Comparison of ENCODE assay signal across 1 cellular context in genomic region chr20:53216856-53217576, GRCh38.
TF ChIP-seq lines count a peak whose summit lies in the region.

No MANE protein-coding gene starts in this region.

TF ChIP-seq in HepG2, 621 proteins besides CTCF, POLR2A, EP300 and RAD21 (continued from another document and continues in another):
- peak; percentile 42; the same call in 1 of the 2 replicates for TF ChIP-seq ARID5B (CRISPR knock-in tag; IDR thresholded peaks at IDR 0.05)
- 0 out of 2 replicates have a peak, but pooled peaks have one; percentile 30 for TF ChIP-seq ZNF891 (CRISPR knock-in tag; IDR thresholded peaks at IDR 0.05)
- TF ChIP-seq SALL2 (CRISPR knock-in tag; IDR thresholded peaks at IDR 0.05) = 0 out of 2 replicates have a peak, but pooled peaks have one; percentile 41
- no peak for TF ChIP-seq AKNA (CRISPR knock-in tag; IDR thresholded peaks at IDR 0.05; ENCODE audit: borderline replicate concordance)
- no peak for TF ChIP-seq NONO (IDR thresholded peaks at IDR 0.05)
- TF ChIP-seq NONO (CRISPR knock-in tag; conservative IDR thresholded peaks at IDR 0.05) = 0 out of 2 replicates have a peak, but pooled peaks have one; percentile 39
- peak; percentile 27; the same call in 1 of the 2 replicates for TF ChIP-seq HDAC1 (CRISPR knock-in tag; IDR thresholded peaks at IDR 0.05)
- no peak for TF ChIP-seq POGZ (CRISPR knock-in tag; IDR thresholded peaks at IDR 0.05)
- TF ChIP-seq MEF2D (CRISPR knock-in tag; IDR thresholded peaks at IDR 0.05) = peak; percentile 59; the same call in 1 of the 2 replicates
- 0 out of 2 replicates have a peak, but pooled peaks have one; percentile 13 for TF ChIP-seq BCL6 (CRISPR knock-in tag; IDR thresholded peaks at IDR 0.05)
- TF ChIP-seq AGO1 (IDR thresholded peaks at IDR 0.05; ENCODE audit: low read depth, low read length, poor library complexity, severe bottlenecking) = peak; percentile 66
- no peak for TF ChIP-seq E2F5 (CRISPR knock-in tag; conservative IDR thresholded peaks at IDR 0.05)
- TF ChIP-seq ZNF710 (CRISPR knock-in tag; IDR thresholded peaks at IDR 0.05; ENCODE audit: borderline replicate concordance) = 0 out of 2 replicates have a peak, but pooled peaks have one; percentile 49
- no peak for TF ChIP-seq ZNF546 (CRISPR knock-in tag; conservative IDR thresholded peaks at IDR 0.05)
- no peak for TF ChIP-seq PAWR (CRISPR knock-in tag; IDR thresholded peaks at IDR 0.05; ENCODE audit: borderline replicate concordance)
- 0 out of 2 replicates have a peak, but pooled peaks have one; percentile 15 for TF ChIP-seq HINFP (CRISPR knock-in tag; IDR thresholded peaks at IDR 0.05; ENCODE audit: low read depth)
- TF ChIP-seq FOXC1 (CRISPR knock-in tag; IDR thresholded peaks at IDR 0.05; ENCODE audit: borderline replicate concordance) = no peak
- peak; percentile 37; the same call in 1 of the 2 replicates for TF ChIP-seq ZFX (CRISPR knock-in tag; IDR thresholded peaks at IDR 0.05; ENCODE audit: low read depth)
- peak; percentile 70; the same call in 1 of the 2 replicates for TF ChIP-seq ZNF501 (CRISPR knock-in tag; IDR thresholded peaks at IDR 0.05)
- TF ChIP-seq ZNF407 (CRISPR knock-in tag; IDR thresholded peaks at IDR 0.05; ENCODE audit: not compliant biosample characterization) = peak; percentile 41
- TF ChIP-seq ZNF792 (CRISPR knock-in tag; IDR thresholded peaks at IDR 0.05) = 0 out of 2 replicates have a peak, but pooled peaks have one; percentile 25
- peak; percentile 75; the same call in 1 of the 2 replicates for TF ChIP-seq ZNF512B (CRISPR knock-in tag; IDR thresholded peaks at IDR 0.05; ENCODE audit: borderline replicate concordance)
- peak; percentile 31; the same call in 1 of the 2 replicates for TF ChIP-seq IKZF5 (CRISPR knock-in tag; IDR thresholded peaks at IDR 0.05)
- TF ChIP-seq PAX8 (CRISPR knock-in tag; IDR thresholded peaks at IDR 0.05; ENCODE audit: borderline replicate concordance) = peak; percentile 29; the same call in 1 of the 2 replicates
